ENCODE assay signal across 26 cellular contexts in the genomic region with DNA sequence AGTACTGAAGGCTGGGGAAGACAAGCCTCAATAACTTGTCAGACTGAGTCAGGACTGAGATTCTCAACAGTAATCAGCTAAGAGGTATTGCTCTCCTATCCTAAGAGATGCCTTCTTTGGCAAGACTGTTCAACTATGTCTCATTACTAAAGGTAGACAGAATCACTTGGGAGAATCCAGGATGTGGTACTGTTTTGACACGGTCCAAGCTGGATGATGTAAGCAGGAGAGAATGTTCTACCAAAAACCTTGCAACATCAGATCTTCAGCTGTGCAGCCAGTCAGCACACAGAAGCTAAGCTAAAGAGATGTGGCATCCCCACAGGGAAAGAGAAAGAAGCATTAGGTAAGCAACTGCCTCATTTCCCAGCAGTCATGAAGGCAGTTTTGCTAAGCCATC.
DNase-seq lines count a peak whose midpoint lies in the region; ATAC-seq and TF ChIP-seq lines count a peak whose summit lies in the region.
"Had no signal": no experiment of that assay in that cellular context is flagged by ENCODE, and none has a peak within 500 bp of the region (broad histone marks: within the 10 kb centered on the region; RNA-seq: fewer than 3 reads in every experiment).

No MANE protein-coding gene starts in this region.

- H3K27me3 ChIP-seq in breast epithelium (no peaks in the 10 kb centered on the region), dorsolateral prefrontal cortex (no peaks in the 10 kb centered on the region), hepatocyte (no peaks in the 10 kb centered on the region), upper lobe of right lung (no peaks in the 10 kb centered on the region)
- H3K27me3 ChIP-seq: foreskin keratinocyte, transverse colon had no signal

- no peak overlapping the region for H3K4me2 ChIP-seq in hepatocyte

- H3K4me3 ChIP-seq in breast epithelium (no peak overlapping the region), dorsolateral prefrontal cortex (no peak overlapping the region), hepatocyte (no peak overlapping the region), upper lobe of right lung (no peak overlapping the region)
- H3K4me3 ChIP-seq: transverse colon had no signal

- H3K9me2 ChIP-seq in hepatocyte (replicated peaks; ENCODE audit: insufficient read depth) = no peaks in the 10 kb centered on the region

- no TSS peak for BruUV-seq in MCF 10A (replicated peaks; lab: Mats Ljungman, UMichigan)

- 50% methylated on average over 1 of the region's 1 CpG for WGBS in hepatocyte (ENCODE audit: low lambda C conversion rate, missing lambda C conversion rate)

- H3K9me3 Mint-ChIP-seq in MCF 10A (ENCODE audit: unreplicated experiment) = peaks cover 17% of the 10 kb centered on the region

- H3K4me3 Mint-ChIP-seq in MCF 10A (ENCODE audit: unreplicated experiment) = no peak overlapping the region
- H3K4me3 Mint-ChIP-seq: activated naive CD4-positive, alpha-beta T cell treated with anti-CD3 and anti-CD28 coated beads, Interleukin-2, amount 10 ng/mL, durations not matched to agents 7 days and 5 days; activated T-cell treated with anti-CD3 and anti-CD28 coated beads, Interleukin-2, amount 50 U/mL, for 72 hours; B cell; effector memory CD8-positive, alpha-beta T cell; IgD-negative memory B cell; stimulated activated naive CD8-positive, alpha-beta T cell treated with anti-CD3 and anti-CD28 coated beads, Interleukin-15, Interleukin-2, amounts not matched to agents 100 ng/mL and 50 ng/mL, for 24 hours; T-cell had no signal

- H3K4me1 ChIP-seq in breast epithelium (no peaks in the 10 kb centered on the region), hepatocyte (ENCODE audit: insufficient read depth) (no peaks in the 10 kb centered on the region), upper lobe of right lung (no peaks in the 10 kb centered on the region)
- H3K4me1 ChIP-seq: foreskin keratinocyte, transverse colon had no signal

- H3K27ac ChIP-seq in breast epithelium = no peak overlapping the region
- peak overlapping the region in 43 of 59 donors; percentile 4 to 81 (median 54) for H3K27ac ChIP-seq in dorsolateral prefrontal cortex
- no peak overlapping the region for H3K27ac ChIP-seq in hepatocyte
- no peak overlapping the region for H3K27ac ChIP-seq in upper lobe of right lung
- H3K27ac ChIP-seq: 22Rv1, foreskin keratinocyte, transverse colon had no signal

- TF ChIP-seq POLR2A in breast epithelium (IDR thresholded peaks at IDR 0.05) = no peak

- H3K36me3 Mint-ChIP-seq in MCF 10A (ENCODE audit: insufficient read depth, unreplicated experiment) = no peaks in the 10 kb centered on the region
- H3K36me3 Mint-ChIP-seq: activated naive CD4-positive, alpha-beta T cell treated with anti-CD3 and anti-CD28 coated beads, Interleukin-2, amount 10 ng/mL, durations not matched to agents 7 days and 5 days; IgD-negative memory B cell; T-cell had no signal

- no peaks in the 10 kb centered on the region for H3K79me2 ChIP-seq in hepatocyte

- CTCF ChIA-PET in MCF 10A (lab: Yijun Ruan, JAX) = interaction anchor here (0.6 to 1.1 kb wide), 2 partner anchors 45 to 709 kb away, joined by 3 to 6 read pairs; no protein-coding TSS in a partner anchor

- ATAC-seq in upper lobe of right lung = peak; percentile 49
- ATAC-seq: activated T-cell treated with anti-CD3 and anti-CD28 coated beads, Interleukin-2, amount 50 U/mL, for 72 hours; effector memory CD8-positive, alpha-beta T cell; foreskin keratinocyte; T-cell had no signal

- TF ChIP-seq CTCF in MCF 10A (IDR thresholded peaks at IDR 0.05; ENCODE audit: unreplicated experiment) (no peak), breast epithelium (IDR thresholded peaks at IDR 0.05) (no peak), dorsolateral prefrontal cortex (IDR thresholded peaks at IDR 0.05 in 54 of 56, conservative IDR thresholded peaks at IDR 0.05 in 2 of 56; ENCODE audit: low read depth in 1 of 56, partially characterized antibody in 56 of 56) (no peak), hepatocyte (IDR thresholded peaks at IDR 0.05; ENCODE audit: poor library complexity) (no peak), upper lobe of right lung (IDR thresholded peaks at IDR 0.05) (no peak)

- H4K20me1 ChIP-seq in hepatocyte (ENCODE audit: insufficient read depth, poor library complexity, severe bottlenecking) = no peaks in the 10 kb centered on the region

- H3K36me3 ChIP-seq in breast epithelium (no peaks in the 10 kb centered on the region), hepatocyte (replicated peaks; ENCODE audit: insufficient read depth, low read depth) (no peaks in the 10 kb centered on the region), upper lobe of right lung (no peaks in the 10 kb centered on the region)
- H3K36me3 ChIP-seq: transverse colon had no signal

- peak overlapping the region; percentile 52 for H3K27ac Mint-ChIP-seq in MCF 10A (ENCODE audit: low read depth, unreplicated experiment)
- H3K27ac Mint-ChIP-seq: activated naive CD4-positive, alpha-beta T cell treated with anti-CD3 and anti-CD28 coated beads, Interleukin-2, amount 10 ng/mL, durations not matched to agents 7 days and 5 days; activated T-cell treated with anti-CD3 and anti-CD28 coated beads, Interleukin-2, amount 50 U/mL, for 72 hours; B cell; effector memory CD8-positive, alpha-beta T cell; IgD-negative memory B cell; stimulated activated naive CD8-positive, alpha-beta T cell treated with anti-CD3 and anti-CD28 coated beads, Interleukin-15, Interleukin-2, amounts not matched to agents 100 ng/mL and 50 ng/mL, for 24 hours; T-cell had no signal

- intact Hi-C loops in MCF 10A (cut with micrococcal nuclease) = loop anchor here (1.0 to 2.0 kb wide), 2 partner anchors 13 to 22 kb away; no protein-coding TSS in a partner anchor
- intact Hi-C loops in breast epithelium (cut with DNase I; ENCODE audit: low total_unique reads) = no loop called here
- intact Hi-C loops in dorsolateral prefrontal cortex (cut with DNase I) = no loop called here
- intact Hi-C loops in upper lobe of right lung (cut with DNase I) = no loop called here

- H3K9me3 ChIP-seq in breast epithelium = no peaks in the 10 kb centered on the region
- H3K9me3 ChIP-seq in hepatocyte (ENCODE audit: low read depth) = no peaks in the 10 kb centered on the region
- H3K9me3 ChIP-seq in upper lobe of right lung = no peaks in the 10 kb centered on the region
- H3K9me3 ChIP-seq: transverse colon had no signal

- no peaks in the 10 kb centered on the region for H3K27me3 Mint-ChIP-seq in MCF 10A (ENCODE audit: insufficient read depth, unreplicated experiment)
- H3K27me3 Mint-ChIP-seq: activated naive CD4-positive, alpha-beta T cell treated with anti-CD3 and anti-CD28 coated beads, Interleukin-2, amount 10 ng/mL, durations not matched to agents 7 days and 5 days; B cell; effector memory CD8-positive, alpha-beta T cell; IgD-negative memory B cell; stimulated activated naive CD8-positive, alpha-beta T cell treated with anti-CD3 and anti-CD28 coated beads, Interleukin-15, Interleukin-2, amounts not matched to agents 100 ng/mL and 50 ng/mL, for 24 hours; T-cell had no signal

- POLR2A ChIA-PET in MCF 10A (lab: Yijun Ruan, JAX) = interaction anchor here (0.6 to 1.9 kb wide), 3 partner anchors 13 to 1054 kb away, joined by 3 to 11 read pairs (median 4); no protein-coding TSS in a partner anchor

- DNase-seq in MCF 10A (ENCODE audit: unreplicated experiment) = peak; percentile 87
- no peak for DNase-seq in breast epithelium (ENCODE audit: low spot score in 2 of 2)
- DNase-seq in dorsolateral prefrontal cortex = no peak
- DNase-seq in hepatocyte (ENCODE audit: low spot score) = peak; percentile 18
- DNase-seq in upper lobe of right lung = no peak
- no peak for DNase-seq in hippocampal formation (lab: John Stamatoyannopoulos, UW)
- DNase-seq in HUDEP-2 (lab: John Stamatoyannopoulos, UW; ENCODE audit: unreplicated experiment in 76 of 76) = no peak
- no peak for DNase-seq in stimulated activated naive CD4-positive, alpha-beta T cell treated with Interleukin-2 at 50 U/mL for 16 hours (lab: John Stamatoyannopoulos, UW)
- DNase-seq: activated CD4-positive, alpha-beta T cell treated with anti-CD3 and anti-CD28 coated beads for 48 hours; activated naive CD4-positive, alpha-beta T cell treated with anti-CD3 and anti-CD28 coated beads, Interleukin-2, amount 10 ng/mL, durations not matched to agents 7 days and 5 days; activated T-cell treated with anti-CD3 and anti-CD28 coated beads, Interleukin-2, amount 50 U/mL, for 72 hours; effector memory CD8-positive, alpha-beta T cell; islet precursor cell; NCI-H1436; NCI-H2107; NCI-H510A; NK-92 treated with Interleukin-12 subunit alpha and Interleukin-12 subunit beta, amount 100 ng/mL, for 24 hours; stimulated activated CD4-positive, alpha-beta T cell treated with anti-CD3 and anti-CD28 coated beads, Interleukin-12 subunit alpha, Interleukin-12 subunit beta, amount 100 ng/mL, for 4 hours; stimulated activated CD4-positive, alpha-beta T cell treated with anti-CD3 and anti-CD28 coated beads, Interleukin-4, amount 100 ng/mL, for 4 hours; T-cell; transverse colon had no signal

- no peak overlapping the region for H2AFZ ChIP-seq in hepatocyte

- peaks cover 61% of the 10 kb centered on the region for H3K4me1 Mint-ChIP-seq in MCF 10A (ENCODE audit: insufficient read depth, unreplicated experiment)
- H3K4me1 Mint-ChIP-seq: activated naive CD4-positive, alpha-beta T cell treated with anti-CD3 and anti-CD28 coated beads, Interleukin-2, amount 10 ng/mL, durations not matched to agents 7 days and 5 days; B cell; T-cell had no signal

Comparison
In these comparisons a context has a peak if more than half of its experiments do, and no peak if none do; other contexts are left out.
1. DNase-seq: peak in MCF 10A (single experiment) and hepatocyte (single experiment); none in breast epithelium (0 of 2), dorsolateral prefrontal cortex (0 of 10), upper lobe of right lung (single experiment), hippocampal formation (0 of 2), HUDEP-2 (0 of 76) and stimulated activated naive CD4-positive, alpha-beta T cell treated with Interleukin-2 at 50 U/mL for 16 hours (single experiment).
2. H3K27ac ChIP-seq: peak in dorsolateral prefrontal cortex (43 of 59); none in breast epithelium (0 of 2), hepatocyte (single experiment) and upper lobe of right lung (single experiment).